ENCODE assay signal across 21 cellular contexts in the genomic region with DNA sequence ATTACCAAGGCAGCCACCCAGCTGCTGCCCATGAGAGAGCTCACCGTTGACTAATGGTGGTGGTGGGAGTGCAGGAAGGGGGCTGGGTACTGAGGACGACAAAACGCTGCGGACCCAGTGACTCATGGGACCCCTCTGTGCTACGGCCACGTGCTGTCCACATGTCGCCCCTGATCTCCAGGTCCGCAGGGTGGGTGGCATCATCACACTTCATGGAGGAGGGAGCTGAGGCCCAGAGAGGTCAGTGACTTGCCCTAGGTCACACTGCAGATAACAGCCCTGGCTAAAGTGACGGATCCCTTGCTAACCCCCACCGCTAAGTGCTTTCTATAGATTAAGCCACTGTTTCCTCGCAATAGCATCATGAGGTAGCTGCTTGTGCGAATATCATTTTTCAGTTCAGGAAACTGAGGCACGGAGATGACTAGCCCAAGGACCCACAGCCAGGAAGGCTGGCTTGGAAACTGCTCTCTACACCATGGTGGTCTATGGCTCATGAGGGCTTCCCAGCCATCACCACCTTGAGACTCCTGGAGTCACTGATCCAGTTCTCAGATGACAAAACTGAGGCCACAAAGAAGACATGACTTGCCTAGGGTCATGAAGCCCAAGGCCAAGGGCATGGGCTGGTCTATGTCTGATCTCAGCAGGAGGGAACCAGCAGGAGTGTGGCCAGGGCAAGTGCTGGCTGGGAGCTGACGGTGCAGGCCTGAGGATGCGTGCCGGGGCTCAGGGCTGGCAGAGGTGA. TPM values are rescaled to one million over a fixed set of nuclear protein-coding genes. Genes with fewer than 3 reads are reported as not detected.
DNase-seq lines count a peak whose midpoint lies in the region; ATAC-seq and TF ChIP-seq lines count a peak whose summit lies in the region.
"Had no signal": no experiment of that assay in that cellular context is flagged by ENCODE, and none has a peak within 500 bp of the region (broad histone marks: within the 10 kb centered on the region; RNA-seq: fewer than 3 reads in every experiment).

No MANE protein-coding gene starts in this region.

- peak; percentile 36 for TF ChIP-seq POLR2A in GM18505 (IDR thresholded peaks at IDR 0.05; ENCODE audit: borderline replicate concordance, extremely low read depth, insufficient read depth, insufficient read length)

- H3K4me1 Mint-ChIP-seq in activated CD4-positive, alpha-beta T cell treated with anti-CD3 and anti-CD28 coated beads, Interleukin-2, amount 10 ng/mL, durations not matched to agents 24 days and 14 days, result peaks cover 31% of the 10 kb centered on the region
- H3K4me1 Mint-ChIP-seq in activated naive CD8-positive, alpha-beta T cell (ENCODE audit: low read depth), result peaks cover 76% of the 10 kb centered on the region
- H3K4me1 Mint-ChIP-seq in natural killer cell treated with Interleukin-12 subunit alpha and Interleukin-12 subunit beta and Interleukin-15 and Interleukin-18, amount 100 ng/mL, for 72 hours (ENCODE audit: low read depth in 2 of 2), result peaks cover 73 to 79% of the 10 kb centered on the region in 2 donors

- H3K4me3 Mint-ChIP-seq in activated CD4-positive, alpha-beta T cell treated with anti-CD3 and anti-CD28 coated beads, Interleukin-2, amount 10 ng/mL, durations not matched to agents 24 days and 14 days, result no peak overlapping the region
- H3K4me3 Mint-ChIP-seq in activated naive CD8-positive, alpha-beta T cell, result no peak overlapping the region
- peak overlapping the region; percentile 79 for H3K4me3 Mint-ChIP-seq in natural killer cell treated with Interleukin-12 subunit alpha and Interleukin-12 subunit beta and Interleukin-15 and Interleukin-18, amount 100 ng/mL, for 72 hours
- H3K4me3 Mint-ChIP-seq: brain had no signal

- peak overlapping the region; percentile 1 for H3K27ac Mint-ChIP-seq in activated CD4-positive, alpha-beta T cell treated with anti-CD3 and anti-CD28 coated beads, Interleukin-2, amount 10 ng/mL, durations not matched to agents 24 days and 14 days
- H3K27ac Mint-ChIP-seq in activated naive CD8-positive, alpha-beta T cell, result peak overlapping the region; percentile 50
- H3K27ac Mint-ChIP-seq in natural killer cell treated with Interleukin-12 subunit alpha and Interleukin-12 subunit beta and Interleukin-15 and Interleukin-18, amount 100 ng/mL, for 72 hours, result peak overlapping the region; percentile 79 to 97
- H3K27ac Mint-ChIP-seq: brain had no signal

- no peak for DNase-seq in activated CD4-positive, alpha-beta T cell treated with anti-CD3 and anti-CD28 coated beads, Interleukin-2, amount 10 ng/mL, durations not matched to agents 24 days and 14 days
- no peak for DNase-seq in activated CD4-positive, alpha-beta T cell treated with anti-CD3 and anti-CD28 coated beads, Interleukin-2, amount 50 U/mL, for 48 hours
- no peak for DNase-seq in natural killer cell treated with Interleukin-12 subunit alpha and Interleukin-12 subunit beta and Interleukin-15 and Interleukin-18, amount 100 ng/mL, for 72 hours (ENCODE audit: low spot score)
- DNase-seq in SHP77 (lab: John Stamatoyannopoulos, UW) (no peak), NCI-H2171 (lab: John Stamatoyannopoulos, UW) (no peak), GOT3 (lab: John Stamatoyannopoulos, UW) (no peak)
- DNase-seq: adrenal gland; Caco-2; DMS79; effector CD4-positive, alpha-beta T cell; erythroblast; GF-D8; head of caudate nucleus; NCI-H526 treated with DMSO at 0.1 percent for 48 hours; sigmoid colon; trophoblast cell had no signal

- H3K36me3 Mint-ChIP-seq in activated CD4-positive, alpha-beta T cell treated with anti-CD3 and anti-CD28 coated beads, Interleukin-2, amount 10 ng/mL, durations not matched to agents 24 days and 14 days (ENCODE audit: low read depth), result peaks cover 52% of the 10 kb centered on the region
- peaks cover 7% of the 10 kb centered on the region for H3K36me3 Mint-ChIP-seq in activated naive CD8-positive, alpha-beta T cell
- peaks cover 28% of the 10 kb centered on the region for H3K36me3 Mint-ChIP-seq in natural killer cell treated with Interleukin-12 subunit alpha and Interleukin-12 subunit beta and Interleukin-15 and Interleukin-18, amount 100 ng/mL, for 72 hours
- H3K36me3 Mint-ChIP-seq: brain had no signal

- no peaks in the 10 kb centered on the region for H3K9me3 Mint-ChIP-seq in activated CD4-positive, alpha-beta T cell treated with anti-CD3 and anti-CD28 coated beads, Interleukin-2, amount 10 ng/mL, durations not matched to agents 24 days and 14 days
- no peaks in the 10 kb centered on the region for H3K9me3 Mint-ChIP-seq in activated naive CD8-positive, alpha-beta T cell (ENCODE audit: low read depth)
- no peaks in the 10 kb centered on the region for H3K9me3 Mint-ChIP-seq in natural killer cell treated with Interleukin-12 subunit alpha and Interleukin-12 subunit beta and Interleukin-15 and Interleukin-18, amount 100 ng/mL, for 72 hours
- H3K9me3 Mint-ChIP-seq: brain had no signal

- no peaks in the 10 kb centered on the region for H3K27me3 Mint-ChIP-seq in activated CD4-positive, alpha-beta T cell treated with anti-CD3 and anti-CD28 coated beads, Interleukin-2, amount 10 ng/mL, durations not matched to agents 24 days and 14 days
- no peaks in the 10 kb centered on the region for H3K27me3 Mint-ChIP-seq in activated naive CD8-positive, alpha-beta T cell
- H3K27me3 Mint-ChIP-seq in natural killer cell treated with Interleukin-12 subunit alpha and Interleukin-12 subunit beta and Interleukin-15 and Interleukin-18, amount 100 ng/mL, for 72 hours, result no peaks in the 10 kb centered on the region

- intact Hi-C loops in activated CD4-positive, alpha-beta T cell treated with anti-CD3 and anti-CD28 coated beads, Interleukin-2, amount 10 ng/mL, durations not matched to agents 24 days and 14 days (cut with micrococcal nuclease), result no loop called here

- no peak for ATAC-seq in GM18505 (IDR thresholded peaks at IDR 0.05; ENCODE audit: unreplicated experiment)
- ATAC-seq in natural killer cell treated with Interleukin-12 subunit alpha and Interleukin-12 subunit beta and Interleukin-15 and Interleukin-18, amount 100 ng/mL, for 72 hours, result no peak

RNA-seq across cellular contexts. Expression of gene RUNX3, which starts 12.6 kb away (rescaled TPM):
- 110 and 112 TPM in 2 replicates for total RNA-seq in activated CD4-positive, alpha-beta T cell treated with anti-CD3 and anti-CD28 coated beads, Interleukin-2, amount 10 ng/mL, durations not matched to agents 24 days and 14 days
- total RNA-seq in natural killer cell treated with Interleukin-12 subunit alpha and Interleukin-12 subunit beta and Interleukin-15 and Interleukin-18, amount 100 ng/mL, for 72 hours, result 100 to 1,000 TPM; 177 to 186 TPM
- total RNA-seq: fibroblast of villous mesenchyme, lung microvascular endothelial cell had no signal

Comparison
In these comparisons a context has a peak if more than half of its experiments do, and no peak if none do; other contexts are left out.
1. H3K27ac Mint-ChIP-seq: peak in every context shown above with its lines; median percentile 88 in natural killer cell treated with Interleukin-12 subunit alpha and Interleukin-12 subunit beta and Interleukin-15 and Interleukin-18, amount 100 ng/mL, for 72 hours; 50 in activated naive CD8-positive, alpha-beta T cell; 1 in activated CD4-positive, alpha-beta T cell treated with anti-CD3 and anti-CD28 coated beads, Interleukin-2, amount 10 ng/mL, durations not matched to agents 24 days and 14 days.